ENCODE assay signal across 22 cellular contexts in genomic region chr13:51068501-51068900, GRCh38. TPM values are rescaled to one million over a fixed set of nuclear protein-coding genes. Genes with fewer than 3 reads are reported as not detected.
DNase-seq lines count a peak whose midpoint lies in the region; ATAC-seq and TF ChIP-seq lines count a peak whose summit lies in the region.
"Had no signal": no experiment of that assay in that cellular context is flagged by ENCODE, and none has a peak within 500 bp of the region (broad histone marks: within the 10 kb centered on the region; RNA-seq: fewer than 3 reads in every experiment).

No MANE protein-coding gene starts in this region.

- peaks cover 19% of the 10 kb centered on the region for H3K4me1 Mint-ChIP-seq in GM23338
- H3K4me1 Mint-ChIP-seq in brain, result peaks cover 60% of the 10 kb centered on the region
- H3K4me1 Mint-ChIP-seq in nephron, result peaks cover 41% of the 10 kb centered on the region
- H3K4me1 Mint-ChIP-seq in type B pancreatic cell (ENCODE audit: unreplicated experiment), result peaks cover 14% of the 10 kb centered on the region

- intact Hi-C loops in tibial artery (cut with DNase I; ENCODE audit: low total_unique reads), result loop anchor here (10.0 kb wide), 1 partner anchor 104 kb away; no protein-coding TSS in a partner anchor

- no peak overlapping the region for H3K4me2 ChIP-seq in DND-41 (ENCODE audit: insufficient read depth, low read length)
- no peak overlapping the region for H3K4me2 ChIP-seq in GM23338

- ATAC-seq in DND-41 (ENCODE audit: insufficient read depth, low read depth) (peak; percentile 43), GM23338 (no peak)
- ATAC-seq: GM12878, HepG2 had no signal

- H3F3A ChIP-seq in GM23338 (replicated peaks; ENCODE audit: low read depth), result 0 out of 2 replicates have a peak, but pooled peaks cover 3% of the 10 kb centered on the region

- no peak overlapping the region for H3K9ac ChIP-seq in DND-41 (ENCODE audit: low read depth, low read length)

- DNase-seq in DND-41, result peak; percentile 60
- DNase-seq in GM23338 (ENCODE audit: low spot score), result no peak
- no peak for DNase-seq in T-helper 2 cell
- DNase-seq in tibial artery, result no peak
- no peak for DNase-seq in type B pancreatic cell (ENCODE audit: extremely low spot score, unreplicated experiment)
- DNase-seq: ACHN; BE2C; C1 segment of cervical spinal cord; CD4-positive, CD25-positive, alpha-beta regulatory T cell; CD8-positive, alpha-beta memory T cell; COR-L47; DMS79 treated with DMSO at 0.1 percent for 48 hours; EL; KBM-7 had no signal

- H3K27ac ChIP-seq in DND-41 (ENCODE audit: low read length) (peak overlapping the region; percentile 48), GM23338 (ENCODE audit: low read depth) (no peak overlapping the region), tibial artery (no peak overlapping the region)

- H3K36me3 ChIP-seq in DND-41 (ENCODE audit: insufficient read depth, low read length) (no peaks in the 10 kb centered on the region), GM23338 (ENCODE audit: insufficient read depth) (no peaks in the 10 kb centered on the region), tibial artery (no peaks in the 10 kb centered on the region)
- H3K36me3 ChIP-seq: BE2C, HAP-1 had no signal

- H3K9me3 ChIP-seq in DND-41 (ENCODE audit: insufficient read depth, low read length, severe bottlenecking) (no peaks in the 10 kb centered on the region), tibial artery (no peaks in the 10 kb centered on the region)
- H3K9me3 ChIP-seq: BE2C, HAP-1 had no signal

- H3K4me3 Mint-ChIP-seq in GM23338 (no peak overlapping the region), brain (peak overlapping the region in 2 of 5 experiments; percentile 62 to 79), nephron (no peak overlapping the region), type B pancreatic cell (no peak overlapping the region)
- H3K4me3 Mint-ChIP-seq: CD4-positive, CD25-positive, alpha-beta regulatory T cell; CD8-positive, alpha-beta memory T cell; IgD-negative memory B cell had no signal

- no peak overlapping the region for H3K27ac Mint-ChIP-seq in GM23338
- H3K27ac Mint-ChIP-seq in brain, result peak overlapping the region in 4 of 5 experiments; percentile 90 to 99 (median 98)
- peak overlapping the region; percentile 22 to 43 (median 31) for H3K27ac Mint-ChIP-seq in nephron
- no peak overlapping the region for H3K27ac Mint-ChIP-seq in type B pancreatic cell
- H3K27ac Mint-ChIP-seq: CD4-positive, CD25-positive, alpha-beta regulatory T cell; CD8-positive, alpha-beta memory T cell; IgD-negative memory B cell had no signal

- H3K36me3 Mint-ChIP-seq in GM23338 (ENCODE audit: low read depth), result no peaks in the 10 kb centered on the region
- H3K36me3 Mint-ChIP-seq in brain, result no peaks in the 10 kb centered on the region
- no peaks in the 10 kb centered on the region for H3K36me3 Mint-ChIP-seq in nephron (ENCODE audit: low read depth)
- no peaks in the 10 kb centered on the region for H3K36me3 Mint-ChIP-seq in type B pancreatic cell
- H3K36me3 Mint-ChIP-seq: CD4-positive, CD25-positive, alpha-beta regulatory T cell; CD8-positive, alpha-beta memory T cell had no signal

- H3K79me2 ChIP-seq in DND-41 (ENCODE audit: insufficient read depth, low read length) (no peaks in the 10 kb centered on the region), GM23338 (replicated peaks; ENCODE audit: insufficient read depth) (no peaks in the 10 kb centered on the region)

- H3K27me3 Mint-ChIP-seq in GM23338 (ENCODE audit: insufficient read depth, low read depth, poor library complexity) (peaks cover 4% of the 10 kb centered on the region), brain (peaks cover 4% of the 10 kb centered on the region), nephron (ENCODE audit: low read depth) (peaks cover 25% of the 10 kb centered on the region), type B pancreatic cell (peaks cover 8% of the 10 kb centered on the region)

- H3K4me1 ChIP-seq in DND-41 (ENCODE audit: insufficient read depth, low read length) (peaks cover 50% of the 10 kb centered on the region), GM23338 (ENCODE audit: insufficient read depth) (peaks cover 8% of the 10 kb centered on the region; the same call in 1 of the 2 replicates), tibial artery (no peaks in the 10 kb centered on the region)
- H3K4me1 ChIP-seq: BE2C had no signal

- H3K9me3 Mint-ChIP-seq in GM23338, result no peaks in the 10 kb centered on the region
- peaks cover 0 to 4% (median 2%) of the 10 kb centered on the region in 5 experiments for H3K9me3 Mint-ChIP-seq in brain
- H3K9me3 Mint-ChIP-seq in nephron, result no peaks in the 10 kb centered on the region
- no peaks in the 10 kb centered on the region for H3K9me3 Mint-ChIP-seq in type B pancreatic cell
- H3K9me3 Mint-ChIP-seq: CD8-positive, alpha-beta memory T cell; IgD-negative memory B cell had no signal

- H3K27me3 ChIP-seq in DND-41 (ENCODE audit: insufficient read depth, low read length, poor library complexity) (no peaks in the 10 kb centered on the region), GM23338 (ENCODE audit: insufficient read depth) (no peaks in the 10 kb centered on the region), tibial artery (peaks cover 0 to 12% of the 10 kb centered on the region in 2 donors)
- H3K27me3 ChIP-seq: BE2C had no signal

- TF ChIP-seq CTCF in DND-41 (IDR thresholded peaks at IDR 0.05; ENCODE audit: borderline replicate concordance, extremely low read depth, low read length, poor library complexity, severe bottlenecking) (no peak), GM23338 (conservative IDR thresholded peaks at IDR 0.05; ENCODE audit: low read depth in 2 of 2) (no peak), brain (conservative IDR thresholded peaks at IDR 0.05) (no peak), nephron (IDR thresholded peaks at IDR 0.05; ENCODE audit: unreplicated experiment in 3 of 3) (no peak), tibial artery (IDR thresholded peaks at IDR 0.05) (no peak), type B pancreatic cell (conservative IDR thresholded peaks at IDR 0.05) (no peak)

- no peak overlapping the region for H3K4me3 ChIP-seq in DND-41 (ENCODE audit: low read depth in 1 of 2, low read length in 2 of 2)
- no peak overlapping the region for H3K4me3 ChIP-seq in GM23338
- H3K4me3 ChIP-seq in tibial artery, result no peak overlapping the region
- H3K4me3 ChIP-seq: GM12878, HAP-1 had no signal

- peaks cover 4% of the 10 kb centered on the region; the same call in 1 of the 2 replicates for H3K9me2 ChIP-seq in GM23338 (ENCODE audit: insufficient read depth)

- no peak overlapping the region for H2AFZ ChIP-seq in DND-41 (ENCODE audit: low read depth, low read length)
- H2AFZ ChIP-seq in GM23338, result peak overlapping the region; percentile 38; the same call in 1 of the 2 replicates

- H4K20me1 ChIP-seq in DND-41 (ENCODE audit: insufficient read depth, low read length) (no peaks in the 10 kb centered on the region), GM23338 (replicated peaks; ENCODE audit: insufficient read depth) (no peaks in the 10 kb centered on the region)

TF ChIP-seq in GM23338, 12 proteins besides CTCF, POLR2A, EP300 and RAD21:
- TF ChIP-seq EZH2 (IDR thresholded peaks at IDR 0.05; ENCODE audit: low read depth, unreplicated experiment) (no peak), ZNF114 (CRISPR knock-in tag; IDR thresholded peaks at IDR 0.05) (no peak), REST (IDR thresholded peaks at IDR 0.05; ENCODE audit: unreplicated experiment) (no peak), NANOG (IDR thresholded peaks at IDR 0.05; ENCODE audit: borderline replicate concordance) (no peak), ZNF331 (CRISPR knock-in tag; IDR thresholded peaks at IDR 0.05; ENCODE audit: low read depth) (no peak), JUNB (IDR thresholded peaks at IDR 0.05; ENCODE audit: unreplicated experiment) (no peak), STAT1 (IDR thresholded peaks at IDR 0.05; ENCODE audit: unreplicated experiment) (no peak), ETS1 (IDR thresholded peaks at IDR 0.05) (no peak)

RNA-seq across cellular contexts. Expression of gene C13orf42, which starts 42.6 kb away (rescaled TPM):
- total RNA-seq in GM23338 (2014; rRNA removed; shearing (Covaris generic)), result 9.4 and 24.5 TPM in 2 replicates
- polyA plus RNA-seq in GM23338 (2016; fragmentation: Nextera tagmentation; extraction: Ambion mirVana) (94.4 and 96.5 TPM in 2 replicates), brain (ENCODE audit: insufficient read depth, low read depth, low replicate concordance) (not detected)
- not detected in 2 replicates for total RNA-seq in type B pancreatic cell (ENCODE audit: low replicate concordance)
- total RNA-seq: CD4-positive, CD25-positive, alpha-beta regulatory T cell; CD8-positive, alpha-beta memory T cell; G401; GM12878; H4; HepG2 had no signal
- polyA plus RNA-seq: CD4-positive, CD25-positive, alpha-beta regulatory T cell; CD8-positive, alpha-beta memory T cell; GM12878; HepG2; IgD-negative memory B cell had no signal

Comparison
In these comparisons a context has a peak if more than half of its experiments do, and no peak if none do; other contexts are left out.
1. H3K27ac Mint-ChIP-seq: peak in brain (4 of 5) and nephron (3 of 3); none in GM23338 (single experiment) and type B pancreatic cell (single experiment).